ENCODE assay signal across 29 cellular contexts in the genomic region with DNA sequence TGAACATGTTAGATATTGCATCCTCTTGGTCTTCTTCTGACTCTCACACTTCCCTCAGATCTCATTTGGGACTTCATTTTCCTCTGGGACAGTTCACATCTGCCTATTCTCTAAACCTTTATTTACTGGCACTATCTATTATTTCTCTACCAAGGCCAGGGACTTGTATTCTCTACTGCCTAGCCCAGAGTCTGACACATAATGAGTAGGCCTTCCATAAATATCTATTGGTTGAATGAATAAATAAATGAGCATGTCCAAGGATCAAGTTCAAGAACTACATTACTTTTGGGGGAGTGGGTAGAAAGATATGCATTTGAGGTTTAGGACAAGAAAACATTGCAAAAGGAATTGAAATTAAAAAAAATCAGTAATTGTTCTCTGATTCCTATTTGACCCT.
"Had no signal": no experiment of that assay in that cellular context is flagged by ENCODE, and none has a peak within 500 bp of the region (broad histone marks: within the 10 kb centered on the region; RNA-seq: fewer than 3 reads in every experiment).

No MANE protein-coding gene starts in this region.

- FAIRE-seq: keratinocyte had no signal

- H3K4me1 ChIP-seq: ascending aorta, esophagus squamous epithelium, gastrocnemius medialis, parathyroid adenoma, right atrium auricular region, stomach, suprapubic skin, tibial artery, upper lobe of right lung had no signal

- ATAC-seq: gastrocnemius medialis; naive thymus-derived CD8-positive, alpha-beta T cell; stimulated activated naive B cell treated with anti-CD40 and anti-IgM and Interleukin-4, amounts not matched to agents 10 μg/mL and 1 μg/mL and 100 μg/mL, for 72 hours; upper lobe of right lung had no signal

- H3K9me3 ChIP-seq: ascending aorta, esophagus squamous epithelium, gastrocnemius medialis, right atrium auricular region, stomach, suprapubic skin, tibial artery, upper lobe of right lung had no signal

- DNase-seq: activated CD4-positive, alpha-beta memory T cell treated with anti-CD3 and anti-CD28 coated beads for 36 hours; activated CD4-positive, alpha-beta T cell treated with anti-CD3 and anti-CD28 coated beads, Interleukin-2, amount 10 ng/mL, durations not matched to agents 24 days and 14 days; activated CD4-positive, CD25-positive, alpha-beta regulatory T cell treated with anti-CD3 and anti-CD28 coated beads, Interleukin-2, amount 50 U/mL, for 72 hours; activated CD8-positive, alpha-beta memory T cell treated with anti-CD3 and anti-CD28 coated beads, Interleukin-2, amount 50 U/mL, for 4 hours; activated gamma-delta T cell; activated naive CD4-positive, alpha-beta T cell treated with anti-CD3 and anti-CD28 coated beads, Interleukin-2, amount 10 ng/mL, durations not matched to agents 7 days and 5 days; activated naive CD8-positive, alpha-beta T cell treated with anti-CD3 and anti-CD28 coated beads, Interleukin-2, amount 10 ng/mL, durations not matched to agents 7 days and 5 days; activated T-cell treated with anti-CD3 and anti-CD28 coated beads, Interleukin-2, amount 50 U/mL, for 1 hour; dermis blood vessel endothelial cell; effector CD4-positive, alpha-beta T cell; esophagus squamous epithelium; gastrocnemius medialis; hippocampal formation; midbrain; naive thymus-derived CD8-positive, alpha-beta T cell; nucleus accumbens; stimulated activated CD4-positive, alpha-beta T cell treated with anti-CD3 and anti-CD28 coated beads, Interleukin-15, amount 100 ng/mL, for 24 hours; stimulated activated CD4-positive, alpha-beta T cell treated with anti-CD3 and anti-CD28 coated beads, Interleukin-2, amount 100 ng/mL, for 24 hours; stimulated activated naive B cell treated with anti-CD40 and anti-IgM and Interleukin-4, amounts not matched to agents 10 μg/mL and 1 μg/mL and 100 μg/mL, for 72 hours; stomach; T-helper 9 cell; tibial artery; upper lobe of right lung had no signal

- H2AFZ ChIP-seq: parathyroid adenoma had no signal

- H3K9ac ChIP-seq: parathyroid adenoma had no signal

- H3K4me3 ChIP-seq: ascending aorta, esophagus squamous epithelium, gastrocnemius medialis, right atrium auricular region, stomach, suprapubic skin, tibial artery, upper lobe of right lung had no signal

- H3K27ac ChIP-seq: ascending aorta, epithelial cell of prostate, esophagus squamous epithelium, gastrocnemius medialis, parathyroid adenoma, right atrium auricular region, stomach, suprapubic skin, tibial artery, upper lobe of right lung had no signal

- H3K36me3 ChIP-seq: ascending aorta, esophagus squamous epithelium, gastrocnemius medialis, right atrium auricular region, stomach, suprapubic skin, tibial artery, upper lobe of right lung had no signal

- H3K27me3 ChIP-seq: ascending aorta, esophagus squamous epithelium, gastrocnemius medialis, right atrium auricular region, stomach, suprapubic skin, tibial artery, upper lobe of right lung had no signal
